In genomic region chr15:77838061-77838460, GRCh38 we compare ENCODE assay signal across 27 cellular contexts.
DNase-seq lines count a peak whose midpoint lies in the region; ATAC-seq and TF ChIP-seq lines count a peak whose summit lies in the region.
"Had no signal": no experiment of that assay in that cellular context is flagged by ENCODE, and none has a peak within 500 bp of the region (broad histone marks: within the 10 kb centered on the region; RNA-seq: fewer than 3 reads in every experiment).

No MANE protein-coding gene starts in this region.

- DNase-seq in H4 (ENCODE audit: low spot score): peak; percentile 60
- peak; percentile 22 for DNase-seq in astrocyte of the cerebellum (ENCODE audit: low read depth)
- DNase-seq in lower lobe of right lung: peak; percentile 24
- DNase-seq in activated CD4-positive, alpha-beta T cell treated with anti-CD3 and anti-CD28 coated beads for 1 hour: no peak
- no peak for DNase-seq in germinal center (ENCODE audit: low spot score)
- no peak for DNase-seq in NCI-H2171 (lab: John Stamatoyannopoulos, UW)
- DNase-seq in NCI-H1105 treated with DMSO at 0.1 percent for 48 hours (lab: John Stamatoyannopoulos, UW): no peak
- DNase-seq: activated CD4-positive, alpha-beta T cell treated with anti-CD3 and anti-CD28 coated beads for 36 hours; activated CD8-positive, alpha-beta T cell treated with anti-CD3 and anti-CD28 coated beads, Interleukin-2, amount 10 ng/mL, durations not matched to agents 7 days and 5 days; body of pancreas; CD4-positive, alpha-beta T cell; DMS79 treated with DMSO at 0.1 percent for 48 hours; foreskin melanocyte; GF-D8; mammary epithelial cell; NCI-H1930; NCI-H526; retina; SIG-M5; small intestine; stimulated activated naive CD4-positive, alpha-beta T cell had no signal

- no peak for ATAC-seq in lower lobe of right lung
- ATAC-seq: activated CD4-positive, alpha-beta T cell treated with anti-CD3 and anti-CD28 coated beads for 36 hours; activated CD8-positive, alpha-beta T cell treated with anti-CD3 and anti-CD28 coated beads, Interleukin-2, amount 10 ng/mL, durations not matched to agents 7 days and 5 days; body of pancreas; mucosa of descending colon; pancreas had no signal

- in situ Hi-C loops in astrocyte of the cerebellum (cut with HindIII; ENCODE audit: low sequenced_read_pairs): no loop called here

- H3K9ac ChIP-seq in BLaER1 treated with 17β-estradiol and CSF1 and Interleukin-3, amounts not matched to agents 10 nM and 100 nM: no peak overlapping the region

- H4K20me1 ChIP-seq in BLaER1 treated with 17β-estradiol and CSF1 and Interleukin-3, amounts not matched to agents 10 nM and 100 nM: no peaks in the 10 kb centered on the region; a peak in 1 of 22 replicates

- peak overlapping the region in 10 of 11 experiments; percentile 13 to 49 (median 31); a peak in 12 of 22 replicates for H3K4me2 ChIP-seq in BLaER1 treated with 17β-estradiol and CSF1 and Interleukin-3, amounts not matched to agents 10 nM and 100 nM
- H3K4me2 ChIP-seq: PC-9 had no signal

- H3K4me1 ChIP-seq in BLaER1 treated with 17β-estradiol and CSF1 and Interleukin-3, amounts not matched to agents 10 nM and 100 nM: peaks cover 4 to 18% (median 9%) of the 10 kb centered on the region in 10 experiments; a peak in 14 of 20 replicates
- no peaks in the 10 kb centered on the region for H3K4me1 ChIP-seq in lower lobe of right lung
- H3K4me1 ChIP-seq: body of pancreas, pancreas, suprapubic skin had no signal

- intact Hi-C loops in lower lobe of right lung (cut with DNase I): no loop called here

- TF ChIP-seq CTCF in astrocyte of the cerebellum (IDR thresholded peaks at IDR 0.05; ENCODE audit: low read depth, low read length, missing control alignments): no peak
- TF ChIP-seq CTCF in lower lobe of right lung (IDR thresholded peaks at IDR 0.05): no peak

- no peak overlapping the region for H3K4me3 ChIP-seq in BLaER1 treated with 17β-estradiol and CSF1 and Interleukin-3, amounts not matched to agents 10 nM and 100 nM
- H3K4me3 ChIP-seq in astrocyte of the cerebellum (ENCODE audit: low read depth, low read length) (no peak overlapping the region), lower lobe of right lung (no peak overlapping the region)
- H3K4me3 ChIP-seq: body of pancreas, mucosa of descending colon, pancreas, PC-9, suprapubic skin, upper lobe of left lung had no signal

- no peaks in the 10 kb centered on the region for H3K36me3 ChIP-seq in BLaER1 treated with 17β-estradiol and CSF1 and Interleukin-3, amounts not matched to agents 10 nM and 100 nM
- H3K36me3 ChIP-seq in lower lobe of right lung: no peaks in the 10 kb centered on the region
- H3K36me3 ChIP-seq: pancreas, suprapubic skin, upper lobe of left lung had no signal

- no peak overlapping the region for H3K27ac ChIP-seq in BLaER1 treated with 17β-estradiol and CSF1 and Interleukin-3, amounts not matched to agents 10 nM and 100 nM
- no peak overlapping the region for H3K27ac ChIP-seq in lower lobe of right lung
- H3K27ac ChIP-seq: body of pancreas, pancreas, PC-9, suprapubic skin, upper lobe of left lung had no signal

- peaks cover 0 to under 1% (median 0%) of the 10 kb centered on the region in 11 experiments; a peak in 1 of 22 replicates for H3K9me3 ChIP-seq in BLaER1 treated with 17β-estradiol and CSF1 and Interleukin-3, amounts not matched to agents 10 nM and 100 nM (replicated peaks in 1 of 11)
- H3K9me3 ChIP-seq in lower lobe of right lung: no peaks in the 10 kb centered on the region
- H3K9me3 ChIP-seq: body of pancreas, mucosa of descending colon, pancreas, suprapubic skin, upper lobe of left lung had no signal

- H3K27me3 ChIP-seq in BLaER1 treated with 17β-estradiol and CSF1 and Interleukin-3, amounts not matched to agents 10 nM and 100 nM: no peaks in the 10 kb centered on the region
- peaks cover 11% of the 10 kb centered on the region for H3K27me3 ChIP-seq in lower lobe of right lung (ENCODE audit: low read depth)
- H3K27me3 ChIP-seq: body of pancreas, pancreas, upper lobe of left lung had no signal

Comparison
In these comparisons a context has a peak if more than half of its experiments do, and no peak if none do; other contexts are left out.
1. DNase-seq: peak in H4 (single experiment), astrocyte of the cerebellum (single experiment) and lower lobe of right lung (single experiment); none in activated CD4-positive, alpha-beta T cell treated with anti-CD3 and anti-CD28 coated beads for 1 hour (single experiment), germinal center (single experiment), NCI-H2171 (single experiment) and NCI-H1105 treated with DMSO at 0.1 percent for 48 hours (single experiment).